Comparison of ENCODE assay signal across 1 cellular context in genomic region chr19:35380450-35381124, GRCh38.
TF ChIP-seq lines count a peak whose summit lies in the region.

No MANE protein-coding gene starts in this region.

TF ChIP-seq in IMR-90, 13 proteins besides CTCF, POLR2A, EP300 and RAD21:
- TF ChIP-seq SMC3 (IDR thresholded peaks at IDR 0.05; ENCODE audit: low read depth, low read length) (no peak), RCOR1 (IDR thresholded peaks at IDR 0.05; ENCODE audit: insufficient replicate concordance, low read length) (no peak), ELK1 (IDR thresholded peaks at IDR 0.05; ENCODE audit: borderline replicate concordance, low read depth, low read length) (no peak), CEBPB (IDR thresholded peaks at IDR 0.05; ENCODE audit: low read depth, low read length) (no peak), CHD1 (IDR thresholded peaks at IDR 0.05; ENCODE audit: low read depth, low read length) (no peak), NFE2L2 (IDR thresholded peaks at IDR 0.05; ENCODE audit: low read depth, low read length) (no peak), USF2 (IDR thresholded peaks at IDR 0.05; ENCODE audit: low read depth, low read length) (no peak), FOS (IDR thresholded peaks at IDR 0.05; ENCODE audit: low read depth, low read length) (no peak), BHLHE40 (IDR thresholded peaks at IDR 0.05; ENCODE audit: low read depth, low read length) (no peak), MAZ (IDR thresholded peaks at IDR 0.05; ENCODE audit: borderline replicate concordance, low read depth, low read length) (no peak), MXI1 (IDR thresholded peaks at IDR 0.05; ENCODE audit: borderline replicate concordance, low read depth, low read length) (no peak), MAFK (IDR thresholded peaks at IDR 0.05; ENCODE audit: low read depth, low read length) (no peak), RFX5 (IDR thresholded peaks at IDR 0.05; ENCODE audit: low read depth, low read length) (no peak)
